ENCODE assay signal across 1 cellular context in the genomic region with DNA sequence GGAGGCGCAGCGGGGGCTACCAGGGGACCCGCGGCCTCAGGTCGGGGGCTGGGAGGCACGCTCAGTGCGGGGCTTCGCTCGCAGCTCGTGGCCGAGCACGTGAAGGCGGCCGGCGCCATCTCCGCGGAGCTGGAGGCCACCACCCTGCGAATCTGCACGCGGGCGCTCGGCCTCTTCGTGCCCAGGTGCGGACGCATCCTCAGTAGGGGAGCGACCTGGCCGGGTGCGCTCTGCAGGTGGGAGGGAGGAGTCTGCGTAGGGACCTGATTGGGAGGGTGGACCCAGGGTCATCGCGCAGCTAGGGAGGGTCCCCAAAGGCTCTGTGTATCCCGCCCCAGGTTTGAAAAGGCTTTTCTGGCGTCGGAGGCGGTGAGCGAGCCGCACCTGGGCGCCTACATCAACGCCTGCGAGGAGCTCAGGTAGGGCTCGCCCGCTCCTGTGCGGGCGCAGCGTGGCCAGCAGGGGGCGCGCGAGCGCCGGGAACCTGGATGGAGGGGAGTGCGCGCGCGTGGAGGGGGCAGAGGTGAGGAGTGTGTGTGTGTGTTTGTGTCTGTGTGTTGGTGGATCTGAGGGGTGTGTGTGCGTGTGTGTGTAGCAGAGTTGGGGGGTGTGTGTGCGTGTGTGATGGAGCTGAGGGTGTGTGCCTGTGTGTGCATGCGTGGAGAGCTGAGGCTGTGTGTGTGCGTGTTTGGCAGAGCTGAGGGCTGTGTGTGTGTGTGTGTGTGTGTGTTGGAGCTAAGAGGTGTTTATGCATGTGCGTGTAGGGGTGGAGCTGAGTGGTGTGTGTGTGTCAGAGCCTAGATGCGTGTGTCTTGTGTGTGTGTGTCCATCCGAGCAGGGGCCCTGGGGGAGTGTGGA.
TF ChIP-seq lines count a peak whose summit lies in the region.

No MANE protein-coding gene starts in this region.

TF ChIP-seq in K562, 482 proteins besides CTCF, POLR2A, EP300 and RAD21 (continued from another document):
- TF ChIP-seq, protein P1, sequence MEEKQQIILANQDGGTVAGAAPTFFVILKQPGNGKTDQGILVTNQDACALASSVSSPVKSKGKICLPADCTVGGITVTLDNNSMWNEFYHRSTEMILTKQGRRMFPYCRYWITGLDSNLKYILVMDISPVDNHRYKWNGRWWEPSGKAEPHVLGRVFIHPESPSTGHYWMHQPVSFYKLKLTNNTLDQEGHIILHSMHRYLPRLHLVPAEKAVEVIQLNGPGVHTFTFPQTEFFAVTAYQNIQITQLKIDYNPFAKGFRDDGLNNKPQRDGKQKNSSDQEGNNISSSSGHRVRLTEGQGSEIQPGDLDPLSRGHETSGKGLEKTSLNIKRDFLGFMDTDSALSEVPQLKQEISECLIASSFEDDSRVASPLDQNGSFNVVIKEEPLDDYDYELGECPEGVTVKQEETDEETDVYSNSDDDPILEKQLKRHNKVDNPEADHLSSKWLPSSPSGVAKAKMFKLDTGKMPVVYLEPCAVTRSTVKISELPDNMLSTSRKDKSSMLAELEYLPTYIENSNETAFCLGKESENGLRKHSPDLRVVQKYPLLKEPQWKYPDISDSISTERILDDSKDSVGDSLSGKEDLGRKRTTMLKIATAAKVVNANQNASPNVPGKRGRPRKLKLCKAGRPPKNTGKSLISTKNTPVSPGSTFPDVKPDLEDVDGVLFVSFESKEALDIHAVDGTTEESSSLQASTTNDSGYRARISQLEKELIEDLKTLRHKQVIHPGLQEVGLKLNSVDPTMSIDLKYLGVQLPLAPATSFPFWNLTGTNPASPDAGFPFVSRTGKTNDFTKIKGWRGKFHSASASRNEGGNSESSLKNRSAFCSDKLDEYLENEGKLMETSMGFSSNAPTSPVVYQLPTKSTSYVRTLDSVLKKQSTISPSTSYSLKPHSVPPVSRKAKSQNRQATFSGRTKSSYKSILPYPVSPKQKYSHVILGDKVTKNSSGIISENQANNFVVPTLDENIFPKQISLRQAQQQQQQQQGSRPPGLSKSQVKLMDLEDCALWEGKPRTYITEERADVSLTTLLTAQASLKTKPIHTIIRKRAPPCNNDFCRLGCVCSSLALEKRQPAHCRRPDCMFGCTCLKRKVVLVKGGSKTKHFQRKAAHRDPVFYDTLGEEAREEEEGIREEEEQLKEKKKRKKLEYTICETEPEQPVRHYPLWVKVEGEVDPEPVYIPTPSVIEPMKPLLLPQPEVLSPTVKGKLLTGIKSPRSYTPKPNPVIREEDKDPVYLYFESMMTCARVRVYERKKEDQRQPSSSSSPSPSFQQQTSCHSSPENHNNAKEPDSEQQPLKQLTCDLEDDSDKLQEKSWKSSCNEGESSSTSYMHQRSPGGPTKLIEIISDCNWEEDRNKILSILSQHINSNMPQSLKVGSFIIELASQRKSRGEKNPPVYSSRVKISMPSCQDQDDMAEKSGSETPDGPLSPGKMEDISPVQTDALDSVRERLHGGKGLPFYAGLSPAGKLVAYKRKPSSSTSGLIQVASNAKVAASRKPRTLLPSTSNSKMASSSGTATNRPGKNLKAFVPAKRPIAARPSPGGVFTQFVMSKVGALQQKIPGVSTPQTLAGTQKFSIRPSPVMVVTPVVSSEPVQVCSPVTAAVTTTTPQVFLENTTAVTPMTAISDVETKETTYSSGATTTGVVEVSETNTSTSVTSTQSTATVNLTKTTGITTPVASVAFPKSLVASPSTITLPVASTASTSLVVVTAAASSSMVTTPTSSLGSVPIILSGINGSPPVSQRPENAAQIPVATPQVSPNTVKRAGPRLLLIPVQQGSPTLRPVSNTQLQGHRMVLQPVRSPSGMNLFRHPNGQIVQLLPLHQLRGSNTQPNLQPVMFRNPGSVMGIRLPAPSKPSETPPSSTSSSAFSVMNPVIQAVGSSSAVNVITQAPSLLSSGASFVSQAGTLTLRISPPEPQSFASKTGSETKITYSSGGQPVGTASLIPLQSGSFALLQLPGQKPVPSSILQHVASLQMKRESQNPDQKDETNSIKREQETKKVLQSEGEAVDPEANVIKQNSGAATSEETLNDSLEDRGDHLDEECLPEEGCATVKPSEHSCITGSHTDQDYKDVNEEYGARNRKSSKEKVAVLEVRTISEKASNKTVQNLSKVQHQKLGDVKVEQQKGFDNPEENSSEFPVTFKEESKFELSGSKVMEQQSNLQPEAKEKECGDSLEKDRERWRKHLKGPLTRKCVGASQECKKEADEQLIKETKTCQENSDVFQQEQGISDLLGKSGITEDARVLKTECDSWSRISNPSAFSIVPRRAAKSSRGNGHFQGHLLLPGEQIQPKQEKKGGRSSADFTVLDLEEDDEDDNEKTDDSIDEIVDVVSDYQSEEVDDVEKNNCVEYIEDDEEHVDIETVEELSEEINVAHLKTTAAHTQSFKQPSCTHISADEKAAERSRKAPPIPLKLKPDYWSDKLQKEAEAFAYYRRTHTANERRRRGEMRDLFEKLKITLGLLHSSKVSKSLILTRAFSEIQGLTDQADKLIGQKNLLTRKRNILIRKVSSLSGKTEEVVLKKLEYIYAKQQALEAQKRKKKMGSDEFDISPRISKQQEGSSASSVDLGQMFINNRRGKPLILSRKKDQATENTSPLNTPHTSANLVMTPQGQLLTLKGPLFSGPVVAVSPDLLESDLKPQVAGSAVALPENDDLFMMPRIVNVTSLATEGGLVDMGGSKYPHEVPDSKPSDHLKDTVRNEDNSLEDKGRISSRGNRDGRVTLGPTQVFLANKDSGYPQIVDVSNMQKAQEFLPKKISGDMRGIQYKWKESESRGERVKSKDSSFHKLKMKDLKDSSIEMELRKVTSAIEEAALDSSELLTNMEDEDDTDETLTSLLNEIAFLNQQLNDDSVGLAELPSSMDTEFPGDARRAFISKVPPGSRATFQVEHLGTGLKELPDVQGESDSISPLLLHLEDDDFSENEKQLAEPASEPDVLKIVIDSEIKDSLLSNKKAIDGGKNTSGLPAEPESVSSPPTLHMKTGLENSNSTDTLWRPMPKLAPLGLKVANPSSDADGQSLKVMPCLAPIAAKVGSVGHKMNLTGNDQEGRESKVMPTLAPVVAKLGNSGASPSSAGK (IDR thresholded peaks at IDR 0.05): no peak
- TF ChIP-seq KLF1 (tag; IDR thresholded peaks at IDR 0.05) (no peak), TEAD2 (tag; IDR thresholded peaks at IDR 0.05) (no peak), ZBTB1 (CRISPR knock-in tag; IDR thresholded peaks at IDR 0.05; ENCODE audit: borderline replicate concordance, low read depth) (no peak), HMGN3 (IDR thresholded peaks at IDR 0.05; ENCODE audit: borderline replicate concordance, extremely low read depth, insufficient read length, low read depth, low read length) (no peak), SIRT6 (IDR thresholded peaks at IDR 0.05; ENCODE audit: low read depth, low read length) (no peak), ZNF175 (CRISPR knock-in tag; IDR thresholded peaks at IDR 0.05; ENCODE audit: low read depth) (no peak)
- TF ChIP-seq, protein P2, sequence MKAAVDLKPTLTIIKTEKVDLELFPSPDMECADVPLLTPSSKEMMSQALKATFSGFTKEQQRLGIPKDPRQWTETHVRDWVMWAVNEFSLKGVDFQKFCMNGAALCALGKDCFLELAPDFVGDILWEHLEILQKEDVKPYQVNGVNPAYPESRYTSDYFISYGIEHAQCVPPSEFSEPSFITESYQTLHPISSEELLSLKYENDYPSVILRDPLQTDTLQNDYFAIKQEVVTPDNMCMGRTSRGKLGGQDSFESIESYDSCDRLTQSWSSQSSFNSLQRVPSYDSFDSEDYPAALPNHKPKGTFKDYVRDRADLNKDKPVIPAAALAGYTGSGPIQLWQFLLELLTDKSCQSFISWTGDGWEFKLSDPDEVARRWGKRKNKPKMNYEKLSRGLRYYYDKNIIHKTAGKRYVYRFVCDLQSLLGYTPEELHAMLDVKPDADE (conservative IDR thresholded peaks at IDR 0.05; ENCODE audit: control insufficient read depth, low read depth, low read length): no peak
- TF ChIP-seq, protein P3, sequence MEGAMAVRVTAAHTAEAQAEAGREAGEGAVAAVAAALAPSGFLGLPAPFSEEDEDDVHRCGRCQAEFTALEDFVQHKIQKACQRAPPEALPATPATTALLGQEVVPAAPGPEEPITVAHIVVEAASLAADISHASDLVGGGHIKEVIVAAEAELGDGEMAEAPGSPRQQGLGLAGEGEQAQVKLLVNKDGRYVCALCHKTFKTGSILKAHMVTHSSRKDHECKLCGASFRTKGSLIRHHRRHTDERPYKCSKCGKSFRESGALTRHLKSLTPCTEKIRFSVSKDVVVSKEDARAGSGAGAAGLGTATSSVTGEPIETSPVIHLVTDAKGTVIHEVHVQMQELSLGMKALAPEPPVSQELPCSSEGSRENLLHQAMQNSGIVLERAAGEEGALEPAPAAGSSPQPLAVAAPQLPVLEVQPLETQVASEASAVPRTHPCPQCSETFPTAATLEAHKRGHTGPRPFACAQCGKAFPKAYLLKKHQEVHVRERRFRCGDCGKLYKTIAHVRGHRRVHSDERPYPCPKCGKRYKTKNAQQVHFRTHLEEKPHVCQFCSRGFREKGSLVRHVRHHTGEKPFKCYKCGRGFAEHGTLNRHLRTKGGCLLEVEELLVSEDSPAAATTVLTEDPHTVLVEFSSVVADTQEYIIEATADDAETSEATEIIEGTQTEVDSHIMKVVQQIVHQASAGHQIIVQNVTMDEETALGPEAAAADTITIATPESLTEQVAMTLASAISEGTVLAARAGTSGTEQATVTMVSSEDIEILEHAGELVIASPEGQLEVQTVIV (CRISPR knock-in tag; IDR thresholded peaks at IDR 0.05; ENCODE audit: borderline replicate concordance): no peak
- TF ChIP-seq, protein P4, sequence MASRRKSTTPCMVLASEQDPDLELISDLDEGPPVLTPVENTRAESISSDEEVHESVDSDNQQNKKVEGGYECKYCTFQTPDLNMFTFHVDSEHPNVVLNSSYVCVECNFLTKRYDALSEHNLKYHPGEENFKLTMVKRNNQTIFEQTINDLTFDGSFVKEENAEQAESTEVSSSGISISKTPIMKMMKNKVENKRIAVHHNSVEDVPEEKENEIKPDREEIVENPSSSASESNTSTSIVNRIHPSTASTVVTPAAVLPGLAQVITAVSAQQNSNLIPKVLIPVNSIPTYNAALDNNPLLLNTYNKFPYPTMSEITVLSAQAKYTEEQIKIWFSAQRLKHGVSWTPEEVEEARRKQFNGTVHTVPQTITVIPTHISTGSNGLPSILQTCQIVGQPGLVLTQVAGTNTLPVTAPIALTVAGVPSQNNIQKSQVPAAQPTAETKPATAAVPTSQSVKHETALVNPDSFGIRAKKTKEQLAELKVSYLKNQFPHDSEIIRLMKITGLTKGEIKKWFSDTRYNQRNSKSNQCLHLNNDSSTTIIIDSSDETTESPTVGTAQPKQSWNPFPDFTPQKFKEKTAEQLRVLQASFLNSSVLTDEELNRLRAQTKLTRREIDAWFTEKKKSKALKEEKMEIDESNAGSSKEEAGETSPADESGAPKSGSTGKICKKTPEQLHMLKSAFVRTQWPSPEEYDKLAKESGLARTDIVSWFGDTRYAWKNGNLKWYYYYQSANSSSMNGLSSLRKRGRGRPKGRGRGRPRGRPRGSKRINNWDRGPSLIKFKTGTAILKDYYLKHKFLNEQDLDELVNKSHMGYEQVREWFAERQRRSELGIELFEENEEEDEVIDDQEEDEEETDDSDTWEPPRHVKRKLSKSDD (conservative IDR thresholded peaks at IDR 0.05; ENCODE audit: low read length): no peak
- TF ChIP-seq, protein P5, sequence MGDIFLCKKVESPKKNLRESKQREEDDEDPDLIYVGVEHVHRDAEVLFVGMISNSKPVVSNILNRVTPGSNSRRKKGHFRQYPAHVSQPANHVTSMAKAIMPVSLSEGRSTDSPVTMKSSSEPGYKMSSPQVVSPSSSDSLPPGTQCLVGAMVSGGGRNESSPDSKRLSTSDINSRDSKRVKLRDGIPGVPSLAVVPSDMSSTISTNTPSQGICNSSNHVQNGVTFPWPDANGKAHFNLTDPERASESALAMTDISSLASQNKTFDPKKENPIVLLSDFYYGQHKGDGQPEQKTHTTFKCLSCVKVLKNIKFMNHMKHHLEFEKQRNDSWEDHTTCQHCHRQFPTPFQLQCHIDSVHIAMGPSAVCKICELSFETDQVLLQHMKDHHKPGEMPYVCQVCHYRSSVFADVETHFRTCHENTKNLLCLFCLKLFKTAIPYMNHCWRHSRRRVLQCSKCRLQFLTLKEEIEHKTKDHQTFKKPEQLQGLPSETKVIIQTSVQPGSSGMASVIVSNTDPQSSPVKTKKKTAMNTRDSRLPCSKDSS (IDR thresholded peaks at IDR 0.05; ENCODE audit: low read depth, partially characterized antibody): no peak
